21 cellular contexts compared by ENCODE assay signal in genomic region chr1:45545553-45546310, GRCh38. TPM values are rescaled to one million over a fixed set of nuclear protein-coding genes. Genes with fewer than 3 reads are reported as not detected.
DNase-seq lines count a peak whose midpoint lies in the region; ATAC-seq and TF ChIP-seq lines count a peak whose summit lies in the region.
"Had no signal": no experiment of that assay in that cellular context is flagged by ENCODE, and none has a peak within 500 bp of the region (broad histone marks: within the 10 kb centered on the region; RNA-seq: fewer than 3 reads in every experiment).

No MANE protein-coding gene starts in this region.

- H3K9me2 ChIP-seq in GM23248 (ENCODE audit: insufficient read depth), result no peaks in the 10 kb centered on the region

- in situ Hi-C loops in GM23248 (cut with MboI), result no loop called here

- H3K4me3 Mint-ChIP-seq in CD8-positive, alpha-beta memory T cell, result no peak overlapping the region
- peak overlapping the region; percentile 67 for H3K4me3 Mint-ChIP-seq in activated T-helper 17 cell treated with anti-CD3 and anti-CD28 coated beads, Interleukin-2, amount 50 U/mL, for 72 hours
- no peak overlapping the region for H3K4me3 Mint-ChIP-seq in nephron
- H3K4me3 Mint-ChIP-seq: activated CD8-positive, alpha-beta T cell treated with anti-CD3 and anti-CD28 coated beads for 36 hours; mesothelial cell of epicardium; type B pancreatic cell had no signal

- no peaks in the 10 kb centered on the region for H3K36me3 ChIP-seq in CD8-positive, alpha-beta memory T cell (ENCODE audit: insufficient read depth, low read length)
- H3K36me3 ChIP-seq in GM23248 (ENCODE audit: low read depth), result no peaks in the 10 kb centered on the region
- H3K36me3 ChIP-seq: brain microvascular endothelial cell had no signal

- H3K4me2 ChIP-seq in GM23248 (ENCODE audit: unreplicated experiment), result no peak overlapping the region

- POLR2A ChIA-PET in CD8-positive, alpha-beta memory T cell (lab: Charles Lee), result interaction anchor here (0.7 to 1.2 kb wide), 2 partner anchors 24 to 1062 kb away, joined by 3 read pairs; partner anchors contain the start of gene PRDX1

- no peak overlapping the region for H3K27ac ChIP-seq in CD8-positive, alpha-beta memory T cell (ENCODE audit: low read depth, low read length)
- H3K27ac ChIP-seq in GM23248, result no peak overlapping the region
- H3K27ac ChIP-seq: brain microvascular endothelial cell, C4-2B, foreskin keratinocyte had no signal

- no peaks in the 10 kb centered on the region for H3K9me3 Mint-ChIP-seq in CD8-positive, alpha-beta memory T cell
- no peaks in the 10 kb centered on the region for H3K9me3 Mint-ChIP-seq in activated T-helper 17 cell treated with anti-CD3 and anti-CD28 coated beads, Interleukin-2, amount 50 U/mL, for 72 hours
- H3K9me3 Mint-ChIP-seq in nephron, result no peaks in the 10 kb centered on the region
- H3K9me3 Mint-ChIP-seq: activated CD8-positive, alpha-beta T cell treated with anti-CD3 and anti-CD28 coated beads for 36 hours; mesothelial cell of epicardium; type B pancreatic cell had no signal

- intact Hi-C loops in cardiac septum (cut with DNase I), result no loop called here

- H3K27me3 Mint-ChIP-seq in CD8-positive, alpha-beta memory T cell, result peaks cover 0 to 1% of the 10 kb centered on the region in 2 donors
- no peaks in the 10 kb centered on the region for H3K27me3 Mint-ChIP-seq in activated T-helper 17 cell treated with anti-CD3 and anti-CD28 coated beads, Interleukin-2, amount 50 U/mL, for 72 hours
- H3K27me3 Mint-ChIP-seq in nephron (ENCODE audit: low read depth), result peaks cover 4% of the 10 kb centered on the region

- CTCF ChIA-PET in CD8-positive, alpha-beta memory T cell (lab: Charles Lee), result interaction anchor here (0.6 to 1.4 kb wide), 5 partner anchors 8 to 751 kb away, joined by 3 to 4 read pairs (median 3); partner anchors contain the start of gene PRDX1

- H4K20me1 ChIP-seq in GM23248 (ENCODE audit: insufficient read depth), result no peaks in the 10 kb centered on the region

- H2AFZ ChIP-seq in GM23248, result 0 out of 2 replicates have a peak overlapping the region, but pooled peaks have one; percentile 26

- no peaks in the 10 kb centered on the region for H3F3A ChIP-seq in GM23248 (ENCODE audit: insufficient read depth)

- no peaks in the 10 kb centered on the region for H3K9me3 ChIP-seq in CD8-positive, alpha-beta memory T cell (ENCODE audit: low read length)
- no peaks in the 10 kb centered on the region for H3K9me3 ChIP-seq in GM23248 (ENCODE audit: low read depth)

- peaks cover 31 to 34% (median 32%) of the 10 kb centered on the region in 3 donors for H3K4me1 Mint-ChIP-seq in CD8-positive, alpha-beta memory T cell
- H3K4me1 Mint-ChIP-seq in activated T-helper 17 cell treated with anti-CD3 and anti-CD28 coated beads, Interleukin-2, amount 50 U/mL, for 72 hours, result peaks cover 21% of the 10 kb centered on the region
- peaks cover 8% of the 10 kb centered on the region for H3K4me1 Mint-ChIP-seq in nephron

- peaks cover under 1% of the 10 kb centered on the region; the same call in 1 of the 2 replicates for H3K79me2 ChIP-seq in GM23248 (ENCODE audit: insufficient read depth)

- TF ChIP-seq CTCF in nephron (IDR thresholded peaks at IDR 0.05; ENCODE audit: unreplicated experiment in 3 of 3), result no peak

- H3K9ac ChIP-seq in GM23248, result no peak overlapping the region

- H3K27ac Mint-ChIP-seq in CD8-positive, alpha-beta memory T cell, result peak overlapping the region in 6 of 8 donors; percentile 39 to 82 (median 70)
- H3K27ac Mint-ChIP-seq in activated T-helper 17 cell treated with anti-CD3 and anti-CD28 coated beads, Interleukin-2, amount 50 U/mL, for 72 hours, result no peak overlapping the region
- H3K27ac Mint-ChIP-seq in nephron, result peak overlapping the region in 2 of 3 experiments; percentile 4 to 44
- H3K27ac Mint-ChIP-seq: mesothelial cell of epicardium, type B pancreatic cell had no signal

- no peak overlapping the region for H3K4me3 ChIP-seq in CD8-positive, alpha-beta memory T cell (ENCODE audit: low read length)
- H3K4me3 ChIP-seq in GM23248, result no peak overlapping the region

- peaks cover 0 to 4% (median 0%) of the 10 kb centered on the region in 3 donors for H3K36me3 Mint-ChIP-seq in CD8-positive, alpha-beta memory T cell
- peaks cover under 1% of the 10 kb centered on the region for H3K36me3 Mint-ChIP-seq in activated T-helper 17 cell treated with anti-CD3 and anti-CD28 coated beads, Interleukin-2, amount 50 U/mL, for 72 hours (ENCODE audit: low read depth)
- H3K36me3 Mint-ChIP-seq in nephron (ENCODE audit: low read depth), result no peaks in the 10 kb centered on the region
- H3K36me3 Mint-ChIP-seq: mesothelial cell of epicardium, type B pancreatic cell had no signal

- no peak for DNase-seq in CD8-positive, alpha-beta memory T cell
- DNase-seq in GM23248, result no peak
- no peak for DNase-seq in NCI-H1092 treated with DMSO at 0.1 percent for 48 hours (lab: John Stamatoyannopoulos, UW)
- DNase-seq in inferior parietal cortex (ENCODE audit: extremely low spot score), result no peak
- no peak for DNase-seq in cardiac septum (ENCODE audit: low spot score)
- no peak for DNase-seq in NCI-H82 treated with DMSO at 0.1 percent for 48 hours (lab: John Stamatoyannopoulos, UW; ENCODE audit: unreplicated experiment)
- DNase-seq: activated effector memory CD4-positive, alpha-beta T cell treated with anti-CD3 and anti-CD28 coated beads, Interleukin-2, amount 50 U/mL, for 16 hours; brain microvascular endothelial cell; effector memory CD4-positive, alpha-beta T cell; GF-D8; HCEC 1CT; NCI-H2081; NCI-H82; SHP77 had no signal

- H3K27me3 ChIP-seq in CD8-positive, alpha-beta memory T cell (ENCODE audit: insufficient read depth, low read length, poor library complexity, severe bottlenecking), result no peaks in the 10 kb centered on the region
- H3K27me3 ChIP-seq in GM23248 (replicated peaks; ENCODE audit: insufficient read depth), result no peaks in the 10 kb centered on the region
- H3K27me3 ChIP-seq: brain microvascular endothelial cell had no signal

- peaks cover 18% of the 10 kb centered on the region for H3K4me1 ChIP-seq in CD8-positive, alpha-beta memory T cell (ENCODE audit: insufficient read depth, low read length)
- H3K4me1 ChIP-seq in GM23248 (ENCODE audit: insufficient read depth), result no peaks in the 10 kb centered on the region
- H3K4me1 ChIP-seq: foreskin keratinocyte had no signal

- 79 to 87% methylated on average over 7 of the region's 7 CpGs for WGBS in GM23248 (ENCODE audit: low coverage in 1 of 2, low lambda C conversion rate in 2 of 2, missing lambda C conversion rate in 2 of 2), 2 experiments

- no peak for ATAC-seq in activated T-helper 17 cell treated with anti-CD3 and anti-CD28 coated beads, Interleukin-2, amount 50 U/mL, for 72 hours (replicated peaks)

RNA-seq across cellular contexts. Expression of gene AKR1A1, which starts 4.9 kb away (rescaled TPM):
- total RNA-seq in CD8-positive, alpha-beta memory T cell, result 100 to 1,000 TPM; 204 to 217 TPM
- 98.3 TPM for polyA plus RNA-seq in CD8-positive, alpha-beta memory T cell
- 76.3 and 86.9 TPM in 2 replicates for total RNA-seq in GM23248 (2014; rRNA removed; shearing (Covaris generic))
- polyA plus RNA-seq in GM23248 (2016; fragmentation: Nextera tagmentation; extraction: Ambion mirVana), result 106 and 108 TPM in 2 replicates
- total RNA-seq in activated T-helper 17 cell treated with anti-CD3 and anti-CD28 coated beads, Interleukin-2, amount 50 U/mL, for 72 hours, result 100 to 1,000 TPM; 121 to 151 TPM
- 47.3 TPM for total RNA-seq in cardiac septum

RNA-seq across cellular contexts. Expression of gene PRDX1, which starts 24.0 kb away (rescaled TPM):
- total RNA-seq in CD8-positive, alpha-beta memory T cell, result 100 to 1,000 TPM; 784 to 849 TPM
- polyA plus RNA-seq in CD8-positive, alpha-beta memory T cell, result 261 TPM
- 462 and 474 TPM in 2 replicates for total RNA-seq in GM23248 (2014; rRNA removed; shearing (Covaris generic))
- 759 and 775 TPM in 2 replicates for polyA plus RNA-seq in GM23248 (2016; fragmentation: Nextera tagmentation; extraction: Ambion mirVana)
- 100 to 1,000 TPM; 344 to 571 TPM for total RNA-seq in activated T-helper 17 cell treated with anti-CD3 and anti-CD28 coated beads, Interleukin-2, amount 50 U/mL, for 72 hours
- total RNA-seq in cardiac septum, result 267 TPM

RNA-seq across cellular contexts. Expression of gene NASP, which starts 38.1 kb away (rescaled TPM):
- total RNA-seq in CD8-positive, alpha-beta memory T cell, result 100 to 1,000 TPM; 212 to 219 TPM
- 79.9 TPM for polyA plus RNA-seq in CD8-positive, alpha-beta memory T cell
- total RNA-seq in GM23248 (2014; rRNA removed; shearing (Covaris generic)), result 30.3 and 37.3 TPM in 2 replicates
- polyA plus RNA-seq in GM23248 (2016; fragmentation: Nextera tagmentation; extraction: Ambion mirVana), result 38.2 and 39.1 TPM in 2 replicates
- 100 to 1,000 TPM; 113 to 224 TPM for total RNA-seq in activated T-helper 17 cell treated with anti-CD3 and anti-CD28 coated beads, Interleukin-2, amount 50 U/mL, for 72 hours
- 30.1 TPM for total RNA-seq in cardiac septum

RNA-seq across cellular contexts. Expression of gene MMACHC, which starts 45.6 kb away (rescaled TPM):
- 1 to 10 TPM; 6.6 to 7.2 TPM for total RNA-seq in CD8-positive, alpha-beta memory T cell
- 0.64 TPM for polyA plus RNA-seq in CD8-positive, alpha-beta memory T cell
- 2.8 and 12.9 TPM in 2 replicates for total RNA-seq in GM23248 (2014; rRNA removed; shearing (Covaris generic))
- 4.4 and 4.5 TPM in 2 replicates for polyA plus RNA-seq in GM23248 (2016; fragmentation: Nextera tagmentation; extraction: Ambion mirVana)
- total RNA-seq in activated T-helper 17 cell treated with anti-CD3 and anti-CD28 coated beads, Interleukin-2, amount 50 U/mL, for 72 hours, result 1 to 10 TPM; 3.7 to 4.9 TPM
- 8.7 TPM for total RNA-seq in cardiac septum

RNA-seq across cellular contexts. Expression of gene CCDC163, which starts 45.9 kb away (rescaled TPM):
- total RNA-seq in CD8-positive, alpha-beta memory T cell, result 1 to 10 TPM; 6.1 to 6.6 TPM
- polyA plus RNA-seq in CD8-positive, alpha-beta memory T cell, result 7.7 TPM
- 0.76 and 1.4 TPM in 2 replicates for total RNA-seq in GM23248 (2014; rRNA removed; shearing (Covaris generic))
- 1.8 TPM in 2 replicates for polyA plus RNA-seq in GM23248 (2016; fragmentation: Nextera tagmentation; extraction: Ambion mirVana)
- 1 to 10 TPM; 3.4 TPM for total RNA-seq in activated T-helper 17 cell treated with anti-CD3 and anti-CD28 coated beads, Interleukin-2, amount 50 U/mL, for 72 hours
- 0.38 TPM for total RNA-seq in cardiac septum
